In the genomic region with DNA sequence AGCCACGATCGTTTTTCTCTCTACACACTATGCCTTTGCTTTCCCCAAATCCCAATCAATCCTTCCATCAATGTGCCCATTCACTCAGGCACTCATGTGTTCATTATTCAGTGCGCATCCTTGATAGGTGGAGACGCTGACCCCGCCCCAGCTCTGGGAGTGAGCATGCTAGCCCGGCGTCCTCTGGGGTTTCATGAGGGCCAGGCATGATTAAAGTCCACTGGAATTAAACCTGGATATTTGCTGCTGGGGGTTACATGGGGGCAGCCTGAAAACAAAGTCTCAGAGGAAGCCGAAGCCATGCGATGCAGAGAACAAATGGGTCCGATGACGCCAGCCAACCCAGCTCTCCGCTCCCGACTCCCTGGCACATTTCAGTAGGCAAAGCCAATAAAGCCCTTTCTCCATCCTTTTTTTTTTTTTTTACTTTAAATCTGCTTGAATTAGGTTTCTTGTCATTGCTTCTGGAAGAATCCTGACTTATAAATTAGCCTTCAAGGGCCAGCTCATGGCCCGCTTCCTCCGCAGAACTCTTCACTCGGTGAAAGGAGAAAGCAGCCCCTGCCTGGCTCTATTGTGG, we compare ENCODE assay signal across 2 cellular contexts.
A peak's percentile ranks its signal among the peaks of the same experiment; 100 is the strongest.
TF ChIP-seq lines count a peak whose summit lies in the region.

No MANE protein-coding gene starts in this region.

TF ChIP-seq in liver, 16 proteins besides CTCF, POLR2A, EP300 and RAD21 (continued from another document):
- TF ChIP-seq, protein P1, sequence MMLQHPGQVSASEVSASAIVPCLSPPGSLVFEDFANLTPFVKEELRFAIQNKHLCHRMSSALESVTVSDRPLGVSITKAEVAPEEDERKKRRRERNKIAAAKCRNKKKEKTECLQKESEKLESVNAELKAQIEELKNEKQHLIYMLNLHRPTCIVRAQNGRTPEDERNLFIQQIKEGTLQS (IDR thresholded peaks at IDR 0.05), result no peak
- TF ChIP-seq JUND (IDR thresholded peaks at IDR 0.05) (no peak), HNF4A (conservative IDR thresholded peaks at IDR 0.05) (peak in 1 of 2 donors; percentile 70), NR2F2 (IDR thresholded peaks at IDR 0.05) (no peak), RXRA (IDR thresholded peaks at IDR 0.05) (peak in 1 of 2 donors; percentile 56), FOXA2 (IDR thresholded peaks at IDR 0.05) (no peak)
- TF ChIP-seq, protein P2, sequence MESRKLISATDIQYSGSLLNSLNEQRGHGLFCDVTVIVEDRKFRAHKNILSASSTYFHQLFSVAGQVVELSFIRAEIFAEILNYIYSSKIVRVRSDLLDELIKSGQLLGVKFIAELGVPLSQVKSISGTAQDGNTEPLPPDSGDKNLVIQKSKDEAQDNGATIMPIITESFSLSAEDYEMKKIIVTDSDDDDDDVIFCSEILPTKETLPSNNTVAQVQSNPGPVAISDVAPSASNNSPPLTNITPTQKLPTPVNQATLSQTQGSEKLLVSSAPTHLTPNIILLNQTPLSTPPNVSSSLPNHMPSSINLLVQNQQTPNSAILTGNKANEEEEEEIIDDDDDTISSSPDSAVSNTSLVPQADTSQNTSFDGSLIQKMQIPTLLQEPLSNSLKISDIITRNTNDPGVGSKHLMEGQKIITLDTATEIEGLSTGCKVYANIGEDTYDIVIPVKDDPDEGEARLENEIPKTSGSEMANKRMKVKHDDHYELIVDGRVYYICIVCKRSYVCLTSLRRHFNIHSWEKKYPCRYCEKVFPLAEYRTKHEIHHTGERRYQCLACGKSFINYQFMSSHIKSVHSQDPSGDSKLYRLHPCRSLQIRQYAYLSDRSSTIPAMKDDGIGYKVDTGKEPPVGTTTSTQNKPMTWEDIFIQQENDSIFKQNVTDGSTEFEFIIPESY (IDR thresholded peaks at IDR 0.05), result no peak
- TF ChIP-seq, protein P3, sequence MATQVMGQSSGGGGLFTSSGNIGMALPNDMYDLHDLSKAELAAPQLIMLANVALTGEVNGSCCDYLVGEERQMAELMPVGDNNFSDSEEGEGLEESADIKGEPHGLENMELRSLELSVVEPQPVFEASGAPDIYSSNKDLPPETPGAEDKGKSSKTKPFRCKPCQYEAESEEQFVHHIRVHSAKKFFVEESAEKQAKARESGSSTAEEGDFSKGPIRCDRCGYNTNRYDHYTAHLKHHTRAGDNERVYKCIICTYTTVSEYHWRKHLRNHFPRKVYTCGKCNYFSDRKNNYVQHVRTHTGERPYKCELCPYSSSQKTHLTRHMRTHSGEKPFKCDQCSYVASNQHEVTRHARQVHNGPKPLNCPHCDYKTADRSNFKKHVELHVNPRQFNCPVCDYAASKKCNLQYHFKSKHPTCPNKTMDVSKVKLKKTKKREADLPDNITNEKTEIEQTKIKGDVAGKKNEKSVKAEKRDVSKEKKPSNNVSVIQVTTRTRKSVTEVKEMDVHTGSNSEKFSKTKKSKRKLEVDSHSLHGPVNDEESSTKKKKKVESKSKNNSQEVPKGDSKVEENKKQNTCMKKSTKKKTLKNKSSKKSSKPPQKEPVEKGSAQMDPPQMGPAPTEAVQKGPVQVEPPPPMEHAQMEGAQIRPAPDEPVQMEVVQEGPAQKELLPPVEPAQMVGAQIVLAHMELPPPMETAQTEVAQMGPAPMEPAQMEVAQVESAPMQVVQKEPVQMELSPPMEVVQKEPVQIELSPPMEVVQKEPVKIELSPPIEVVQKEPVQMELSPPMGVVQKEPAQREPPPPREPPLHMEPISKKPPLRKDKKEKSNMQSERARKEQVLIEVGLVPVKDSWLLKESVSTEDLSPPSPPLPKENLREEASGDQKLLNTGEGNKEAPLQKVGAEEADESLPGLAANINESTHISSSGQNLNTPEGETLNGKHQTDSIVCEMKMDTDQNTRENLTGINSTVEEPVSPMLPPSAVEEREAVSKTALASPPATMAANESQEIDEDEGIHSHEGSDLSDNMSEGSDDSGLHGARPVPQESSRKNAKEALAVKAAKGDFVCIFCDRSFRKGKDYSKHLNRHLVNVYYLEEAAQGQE (IDR thresholded peaks at IDR 0.05), result no peak

TF ChIP-seq in HepG2, 621 proteins besides CTCF, POLR2A, EP300 and RAD21 (continued from another document):
- TF ChIP-seq, protein P4, sequence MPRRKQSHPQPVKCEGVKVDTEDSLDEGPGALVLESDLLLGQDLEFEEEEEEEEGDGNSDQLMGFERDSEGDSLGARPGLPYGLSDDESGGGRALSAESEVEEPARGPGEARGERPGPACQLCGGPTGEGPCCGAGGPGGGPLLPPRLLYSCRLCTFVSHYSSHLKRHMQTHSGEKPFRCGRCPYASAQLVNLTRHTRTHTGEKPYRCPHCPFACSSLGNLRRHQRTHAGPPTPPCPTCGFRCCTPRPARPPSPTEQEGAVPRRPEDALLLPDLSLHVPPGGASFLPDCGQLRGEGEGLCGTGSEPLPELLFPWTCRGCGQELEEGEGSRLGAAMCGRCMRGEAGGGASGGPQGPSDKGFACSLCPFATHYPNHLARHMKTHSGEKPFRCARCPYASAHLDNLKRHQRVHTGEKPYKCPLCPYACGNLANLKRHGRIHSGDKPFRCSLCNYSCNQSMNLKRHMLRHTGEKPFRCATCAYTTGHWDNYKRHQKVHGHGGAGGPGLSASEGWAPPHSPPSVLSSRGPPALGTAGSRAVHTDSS (CRISPR knock-in tag; conservative IDR thresholded peaks at IDR 0.05), result no peak
- no peak for TF ChIP-seq MED13 (CRISPR knock-in tag; IDR thresholded peaks at IDR 0.05)
